ENCODE assay signal across 1 cellular context in genomic region chr7:69934475-69934903, GRCh38.
TF ChIP-seq lines count a peak whose summit lies in the region.

No MANE protein-coding gene starts in this region.

TF ChIP-seq in HEK293, 187 proteins besides CTCF, POLR2A, EP300 and RAD21 (continued from another document):
- TF ChIP-seq, protein P1, sequence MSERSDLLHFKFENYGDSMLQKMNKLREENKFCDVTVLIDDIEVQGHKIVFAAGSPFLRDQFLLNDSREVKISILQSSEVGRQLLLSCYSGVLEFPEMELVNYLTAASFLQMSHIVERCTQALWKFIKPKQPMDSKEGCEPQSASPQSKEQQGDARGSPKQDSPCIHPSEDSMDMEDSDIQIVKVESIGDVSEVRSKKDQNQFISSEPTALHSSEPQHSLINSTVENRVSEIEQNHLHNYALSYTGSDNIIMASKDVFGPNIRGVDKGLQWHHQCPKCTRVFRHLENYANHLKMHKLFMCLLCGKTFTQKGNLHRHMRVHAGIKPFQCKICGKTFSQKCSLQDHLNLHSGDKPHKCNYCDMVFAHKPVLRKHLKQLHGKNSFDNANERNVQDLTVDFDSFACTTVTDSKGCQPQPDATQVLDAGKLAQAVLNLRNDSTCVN (tag by site-specific recombination; optimal IDR thresholded peaks at IDR 0.05): no peak
- TF ChIP-seq ZNF830 (tag by site-specific recombination; IDR thresholded peaks at IDR 0.05; ENCODE audit: low read depth) (no peak), KLF7 (tag by site-specific recombination; IDR thresholded peaks at IDR 0.05; ENCODE audit: borderline replicate concordance) (peak; percentile 64; the same call in 1 of the 2 replicates), ZNF843 (tag by site-specific recombination; IDR thresholded peaks at IDR 0.05) (peak; percentile 98), ZNF311 (tag by site-specific recombination; IDR thresholded peaks at IDR 0.05; ENCODE audit: borderline replicate concordance) (no peak), GFI1B (tag by site-specific recombination; IDR thresholded peaks at IDR 0.05) (peak; percentile 76), ZNF169 (tag by site-specific recombination; IDR thresholded peaks at IDR 0.05) (no peak), ZNF501 (tag by site-specific recombination; IDR thresholded peaks at IDR 0.05) (peak; percentile 63; the same call in 1 of the 2 replicates), PRDM1 (tag by site-specific recombination; IDR thresholded peaks at IDR 0.05) (no peak), ZNF133 (tag by site-specific recombination; IDR thresholded peaks at IDR 0.05) (peak; percentile 71), PRDM4 (tag by site-specific recombination; IDR thresholded peaks at IDR 0.05) (peak; percentile 81)
- TF ChIP-seq, protein P2, sequence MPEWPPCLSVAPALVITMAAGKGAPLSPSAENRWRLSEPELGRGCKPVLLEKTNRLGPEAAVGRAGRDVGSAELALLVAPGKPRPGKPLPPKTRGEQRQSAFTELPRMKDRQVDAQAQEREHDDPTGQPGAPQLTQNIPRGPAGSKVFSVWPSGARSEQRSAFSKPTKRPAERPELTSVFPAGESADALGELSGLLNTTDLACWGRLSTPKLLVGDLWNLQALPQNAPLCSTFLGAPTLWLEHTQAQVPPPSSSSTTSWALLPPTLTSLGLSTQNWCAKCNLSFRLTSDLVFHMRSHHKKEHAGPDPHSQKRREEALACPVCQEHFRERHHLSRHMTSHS (tag by site-specific recombination; IDR thresholded peaks at IDR 0.05): 0 out of 2 replicates have a peak, but pooled peaks have one; percentile 38
- TF ChIP-seq, protein P3, sequence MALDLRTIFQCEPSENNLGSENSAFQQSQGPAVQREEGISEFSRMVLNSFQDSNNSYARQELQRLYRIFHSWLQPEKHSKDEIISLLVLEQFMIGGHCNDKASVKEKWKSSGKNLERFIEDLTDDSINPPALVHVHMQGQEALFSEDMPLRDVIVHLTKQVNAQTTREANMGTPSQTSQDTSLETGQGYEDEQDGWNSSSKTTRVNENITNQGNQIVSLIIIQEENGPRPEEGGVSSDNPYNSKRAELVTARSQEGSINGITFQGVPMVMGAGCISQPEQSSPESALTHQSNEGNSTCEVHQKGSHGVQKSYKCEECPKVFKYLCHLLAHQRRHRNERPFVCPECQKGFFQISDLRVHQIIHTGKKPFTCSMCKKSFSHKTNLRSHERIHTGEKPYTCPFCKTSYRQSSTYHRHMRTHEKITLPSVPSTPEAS (tag by site-specific recombination; IDR thresholded peaks at IDR 0.05): 0 out of 2 replicates have a peak, but pooled peaks have one; percentile 25
- TF ChIP-seq, protein P4, sequence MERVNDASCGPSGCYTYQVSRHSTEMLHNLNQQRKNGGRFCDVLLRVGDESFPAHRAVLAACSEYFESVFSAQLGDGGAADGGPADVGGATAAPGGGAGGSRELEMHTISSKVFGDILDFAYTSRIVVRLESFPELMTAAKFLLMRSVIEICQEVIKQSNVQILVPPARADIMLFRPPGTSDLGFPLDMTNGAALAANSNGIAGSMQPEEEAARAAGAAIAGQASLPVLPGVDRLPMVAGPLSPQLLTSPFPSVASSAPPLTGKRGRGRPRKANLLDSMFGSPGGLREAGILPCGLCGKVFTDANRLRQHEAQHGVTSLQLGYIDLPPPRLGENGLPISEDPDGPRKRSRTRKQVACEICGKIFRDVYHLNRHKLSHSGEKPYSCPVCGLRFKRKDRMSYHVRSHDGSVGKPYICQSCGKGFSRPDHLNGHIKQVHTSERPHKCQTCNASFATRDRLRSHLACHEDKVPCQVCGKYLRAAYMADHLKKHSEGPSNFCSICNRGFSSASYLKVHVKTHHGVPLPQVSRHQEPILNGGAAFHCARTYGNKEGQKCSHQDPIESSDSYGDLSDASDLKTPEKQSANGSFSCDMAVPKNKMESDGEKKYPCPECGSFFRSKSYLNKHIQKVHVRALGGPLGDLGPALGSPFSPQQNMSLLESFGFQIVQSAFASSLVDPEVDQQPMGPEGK (tag by site-specific recombination; IDR thresholded peaks at IDR 0.05): peak; percentile 71
